15 cellular contexts compared by ENCODE assay signal in genomic region chr2:237315881-237316225, GRCh38.
DNase-seq lines count a peak whose midpoint lies in the region; ATAC-seq and TF ChIP-seq lines count a peak whose summit lies in the region.
"Had no signal": no experiment of that assay in that cellular context is flagged by ENCODE, and none has a peak within 500 bp of the region (broad histone marks: within the 10 kb centered on the region; RNA-seq: fewer than 3 reads in every experiment).

No MANE protein-coding gene starts in this region.

- H3K4me3 ChIP-seq in fibroblast of lung (replicated peaks in 1 of 4; ENCODE audit: control extremely low read depth in 1 of 4, insufficient read depth in 1 of 4, low read depth in 3 of 4, low read length in 4 of 4) = no peak overlapping the region
- no peak overlapping the region for H3K4me3 ChIP-seq in mesendoderm (ENCODE audit: low read length)
- H3K4me3 ChIP-seq in smooth muscle cell = no peak overlapping the region

- H4K20me1 ChIP-seq in fibroblast of lung (ENCODE audit: control insufficient read depth, extremely low read depth, insufficient read depth, low read length) (no peaks in the 10 kb centered on the region), smooth muscle cell (ENCODE audit: low read depth) (no peaks in the 10 kb centered on the region)

- H3K79me2 ChIP-seq in fibroblast of lung (ENCODE audit: control insufficient read depth, insufficient read depth, low read length) (no peaks in the 10 kb centered on the region), mesendoderm (ENCODE audit: control insufficient read depth, insufficient read depth, low read length) (no peaks in the 10 kb centered on the region), smooth muscle cell (ENCODE audit: low read depth) (no peaks in the 10 kb centered on the region)
- H3K79me2 ChIP-seq: parathyroid adenoma had no signal

- DNase-seq in HuH-7 (ENCODE audit: low spot score) (peak; percentile 31), fibroblast of lung (ENCODE audit: low read depth in 2 of 2) (peak; percentile 71 to 73), mesendoderm (peak; percentile 23), smooth muscle cell (lab: John Stamatoyannopoulos, UW; ENCODE audit: unreplicated experiment) (no peak), RKO (ENCODE audit: low spot score) (no peak), RPMI8226 (no peak)
- DNase-seq in activated CD4-positive, alpha-beta T cell treated with anti-CD3 and anti-CD28 coated beads, Interleukin-2, amount 50 U/mL, for 4 hours = no peak
- DNase-seq: activated CD4-positive, alpha-beta memory T cell treated with anti-CD3 and anti-CD28 coated beads for 36 hours; activated effector memory CD4-positive, alpha-beta T cell treated with anti-CD3 and anti-CD28 coated beads, Interleukin-2, amount 50 U/mL, for 16 hours; foreskin keratinocyte; MV-4-11; NCI-H345; T-helper 9 cell had no signal

- H3F3A ChIP-seq in smooth muscle cell (ENCODE audit: low read depth) = peaks cover 52% of the 10 kb centered on the region

- H3K36me3 ChIP-seq in fibroblast of lung (ENCODE audit: control insufficient read depth, insufficient read depth, low read length) = no peaks in the 10 kb centered on the region
- H3K36me3 ChIP-seq in mesendoderm (ENCODE audit: control insufficient read depth, insufficient read depth, low read length) = no peaks in the 10 kb centered on the region
- H3K36me3 ChIP-seq in smooth muscle cell (ENCODE audit: low read depth) = no peaks in the 10 kb centered on the region

- no peak overlapping the region for H2BK120ac ChIP-seq in mesendoderm (ENCODE audit: low read depth, low read length)

- no peak overlapping the region for H2AFZ ChIP-seq in fibroblast of lung (ENCODE audit: low read length)
- H2AFZ ChIP-seq in smooth muscle cell (ENCODE audit: low read depth) = no peak overlapping the region
- H2AFZ ChIP-seq: parathyroid adenoma had no signal

- H3K9me3 ChIP-seq in fibroblast of lung (ENCODE audit: control insufficient read depth, insufficient read depth, low read depth, low read length) (no peaks in the 10 kb centered on the region), smooth muscle cell (replicated peaks; ENCODE audit: low read depth) (no peaks in the 10 kb centered on the region)

- TF ChIP-seq CTCF in fibroblast of lung (conservative IDR thresholded peaks at IDR 0.05 in 1 of 2, IDR thresholded peaks at IDR 0.05 in 1 of 2; ENCODE audit: low read depth in 1 of 2, low read length in 2 of 2) (no peak), smooth muscle cell (IDR thresholded peaks at IDR 0.05; ENCODE audit: borderline replicate concordance, insufficient read depth, poor library complexity, severe bottlenecking) (no peak)

- H3K4ac ChIP-seq in mesendoderm (ENCODE audit: low read depth, low read length) = no peak overlapping the region

- H2AK5ac ChIP-seq in mesendoderm (ENCODE audit: low read length) = no peak overlapping the region

- H2BK15ac ChIP-seq in mesendoderm (replicated peaks; ENCODE audit: low read depth) = no peak overlapping the region

- ATAC-seq in HG02763 (IDR thresholded peaks at IDR 0.05; ENCODE audit: unreplicated experiment) = no peak

- H3K27ac ChIP-seq in fibroblast of lung (ENCODE audit: insufficient read depth, low read length) (peak overlapping the region; percentile 76), mesendoderm (ENCODE audit: low read depth, low read length) (no peak overlapping the region), smooth muscle cell (ENCODE audit: low read depth) (peak overlapping the region; percentile 91)
- H3K27ac ChIP-seq: foreskin keratinocyte, parathyroid adenoma had no signal

- H3K27me3 ChIP-seq in fibroblast of lung (ENCODE audit: control insufficient read depth, insufficient read depth, low read length) (no peaks in the 10 kb centered on the region), mesendoderm (ENCODE audit: insufficient read depth, low read length, poor library complexity) (no peaks in the 10 kb centered on the region), smooth muscle cell (ENCODE audit: low read depth) (no peaks in the 10 kb centered on the region)

- peaks cover 16% of the 10 kb centered on the region for H3K4me1 ChIP-seq in fibroblast of lung (ENCODE audit: control insufficient read depth, extremely low read depth, insufficient read depth, low read length)
- H3K4me1 ChIP-seq in mesendoderm (ENCODE audit: control insufficient read depth, low read depth, low read length) = peaks cover 4% of the 10 kb centered on the region
- peaks cover 12% of the 10 kb centered on the region for H3K4me1 ChIP-seq in smooth muscle cell (ENCODE audit: low read depth)
- H3K4me1 ChIP-seq: foreskin keratinocyte had no signal

- H3K9ac ChIP-seq in fibroblast of lung (ENCODE audit: insufficient read depth, low read length) = no peak overlapping the region
- H3K9ac ChIP-seq in mesendoderm (ENCODE audit: low read length) = no peak overlapping the region
- peak overlapping the region; percentile 34 for H3K9ac ChIP-seq in smooth muscle cell (ENCODE audit: low read depth)
- H3K9ac ChIP-seq: parathyroid adenoma had no signal

- no peak overlapping the region for H2BK5ac ChIP-seq in mesendoderm (ENCODE audit: low read length)

- no peaks in the 10 kb centered on the region for H3K79me1 ChIP-seq in mesendoderm (ENCODE audit: low read length)

- H3K23ac ChIP-seq in mesendoderm (ENCODE audit: low read length) = no peak overlapping the region

- no peak overlapping the region for H3K56ac ChIP-seq in mesendoderm (ENCODE audit: low read length)

- H3K18ac ChIP-seq in mesendoderm (ENCODE audit: low read length) = no peak overlapping the region

- H4K8ac ChIP-seq in mesendoderm (ENCODE audit: low read depth, low read length) = no peak overlapping the region

- H3K4me2 ChIP-seq in fibroblast of lung (ENCODE audit: extremely low read depth, insufficient read depth, low read length) (peak overlapping the region; percentile 9), mesendoderm (ENCODE audit: low read length) (no peak overlapping the region), smooth muscle cell (peak overlapping the region; percentile 6)

- H4K5ac ChIP-seq in mesendoderm (ENCODE audit: low read length) = no peak overlapping the region

- no CpG with 5 or more reads among the region's 6 CpGs for WGBS in mesendoderm (ENCODE audit: extremely low coverage, insufficient coverage, low lambda C conversion rate)
- 31% methylated on average over 6 of the region's 6 CpGs for WGBS in smooth muscle cell (ENCODE audit: low lambda C conversion rate)

Comparison
In these comparisons a context has a peak if more than half of its experiments do, and no peak if none do; other contexts are left out.
1. DNase-seq: peak in HuH-7 (single experiment), fibroblast of lung (2 of 2) and mesendoderm (single experiment); none in smooth muscle cell (single experiment), RKO (single experiment), activated CD4-positive, alpha-beta T cell treated with anti-CD3 and anti-CD28 coated beads, Interleukin-2, amount 50 U/mL, for 4 hours (0 of 2) and RPMI8226 (single experiment).